In genomic region chr3:9218514-9218846, GRCh38 we compare ENCODE assay signal across 8 cellular contexts.
"Had no signal": no experiment of that assay in that cellular context is flagged by ENCODE, and none has a peak within 500 bp of the region (broad histone marks: within the 10 kb centered on the region; RNA-seq: fewer than 3 reads in every experiment).

No MANE protein-coding gene starts in this region.

- H3K27ac ChIP-seq: GM23248, HL-60 had no signal

- H2AFZ ChIP-seq: GM23248 had no signal

- H3K9me3 ChIP-seq: HAP-1 had no signal

- H3K9ac ChIP-seq: GM23248 had no signal

- H3K36me3 Mint-ChIP-seq: IgD-negative memory B cell had no signal

- H3K4me1 Mint-ChIP-seq: IgD-negative memory B cell had no signal

- H3K27ac Mint-ChIP-seq: HFFc6, IgD-negative memory B cell had no signal

- H3K9me3 Mint-ChIP-seq: HFFc6, IgD-negative memory B cell had no signal

- ATAC-seq: HCT116 had no signal

- H3K4me3 ChIP-seq: GM23248, HAP-1 had no signal

- H3K4me3 Mint-ChIP-seq: HFFc6, IgD-negative memory B cell had no signal

- H3K36me3 ChIP-seq: HAP-1 had no signal

- DNase-seq: GM23248, GOT3, H7, HFFc6 had no signal
